ENCODE assay signal across 8 cellular contexts in the genomic region with DNA sequence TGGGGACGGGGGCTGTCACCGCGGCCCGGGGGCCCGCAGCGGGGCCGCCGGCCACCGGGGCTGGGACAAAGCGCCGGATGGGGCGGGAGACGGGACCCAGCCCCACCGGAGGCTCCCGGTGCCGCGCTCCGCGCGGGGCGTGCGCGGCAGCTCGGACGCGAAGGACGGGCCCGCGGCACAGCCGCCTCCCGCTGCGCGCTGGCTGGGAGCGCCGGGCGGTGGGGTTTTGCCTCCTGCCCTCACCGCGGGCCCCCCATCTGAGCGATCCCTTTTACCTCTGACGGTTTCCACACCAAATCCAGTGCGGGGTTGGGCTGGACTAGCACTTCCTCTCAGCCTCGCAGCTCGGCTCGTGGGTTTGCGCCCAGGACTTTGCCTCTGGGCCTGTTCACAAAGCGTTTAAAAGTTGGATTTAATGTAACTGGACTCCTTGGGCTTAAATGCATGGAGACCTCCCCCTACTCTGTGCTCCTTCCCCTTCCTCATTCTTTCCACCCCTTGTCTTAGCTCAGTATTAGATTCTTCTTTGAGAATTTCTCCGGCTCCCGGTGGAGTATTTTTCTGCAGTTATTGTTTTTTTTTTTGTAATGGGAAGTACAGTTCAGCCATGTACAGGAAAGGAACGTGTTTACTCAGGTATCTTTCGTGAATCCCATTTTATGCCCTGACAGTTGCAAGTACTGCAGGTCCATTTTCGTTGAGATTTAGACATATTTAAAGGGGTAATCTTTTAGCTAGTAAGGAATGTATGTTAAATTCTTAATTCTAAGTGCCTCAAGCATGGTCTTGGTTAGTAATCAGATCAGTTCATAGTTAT.
DNase-seq lines count a peak whose midpoint lies in the region; ATAC-seq and TF ChIP-seq lines count a peak whose summit lies in the region.

No MANE protein-coding gene starts in this region.

- peak overlapping the region; percentile 74 to 94 (median 82) for H3K9ac ChIP-seq in subcutaneous abdominal adipose tissue (ENCODE audit: low read length in 5 of 5)

- no peaks in the 10 kb centered on the region for H3K27me3 ChIP-seq in subcutaneous abdominal adipose tissue (ENCODE audit: control insufficient read depth in 5 of 5, insufficient read depth in 4 of 5, low read length in 5 of 5)

- H3K36me3 ChIP-seq in subcutaneous abdominal adipose tissue (ENCODE audit: control insufficient read depth in 5 of 5, insufficient read depth in 5 of 5, low read length in 5 of 5), result no peaks in the 10 kb centered on the region

- H3K4me3 ChIP-seq in epithelial cell of esophagus (ENCODE audit: low read length), result peak overlapping the region; percentile 73
- H3K4me3 ChIP-seq in subcutaneous abdominal adipose tissue (ENCODE audit: low read depth in 1 of 5, low read length in 5 of 5), result peak overlapping the region; percentile 81 to 92 (median 86)

- peak overlapping the region; percentile 99 for H3K27ac ChIP-seq in subcutaneous abdominal adipose tissue (ENCODE audit: low read depth, low read length)

- ATAC-seq in GM18508 (IDR thresholded peaks at IDR 0.05; ENCODE audit: insufficient read depth, unreplicated experiment), result peak; percentile 13
- peak; percentile 47 for ATAC-seq in HG03025 (IDR thresholded peaks at IDR 0.05; ENCODE audit: low FRiP score, unreplicated experiment)

- DNase-seq in AG08395 (ENCODE audit: low spot score), result peak; percentile 28
- DNase-seq in NCI-H345 (lab: John Stamatoyannopoulos, UW), result peak; percentile 28
- peak; percentile 22 to 36 for DNase-seq in activated CD4-positive, alpha-beta T cell treated with anti-CD3 and anti-CD28 coated beads, Interleukin-2, amount 50 U/mL, for 48 hours
- peak; percentile 54 for DNase-seq in epithelial cell of esophagus (ENCODE audit: low read depth)
- DNase-seq in midbrain (lab: John Stamatoyannopoulos, UW), result peak; percentile 60

- no peak for TF ChIP-seq CTCF in epithelial cell of esophagus (IDR thresholded peaks at IDR 0.05; ENCODE audit: insufficient read depth, low read depth, low read length, missing control alignments)

- peaks cover 3 to 35% (median 29%) of the 10 kb centered on the region in 5 donors for H3K4me1 ChIP-seq in subcutaneous abdominal adipose tissue (ENCODE audit: control insufficient read depth in 5 of 5, insufficient read depth in 5 of 5, low read length in 5 of 5)

- H3K9me3 ChIP-seq in subcutaneous abdominal adipose tissue (ENCODE audit: control insufficient read depth in 5 of 5, low read length in 5 of 5), result no peaks in the 10 kb centered on the region

Comparison
In these comparisons a context has a peak if more than half of its experiments do, and no peak if none do; other contexts are left out.
1. Peak in every context shown above with its lines: DNase-seq, ATAC-seq, H3K4me3 ChIP-seq and H3K27ac ChIP-seq.